Comparison of ENCODE assay signal across 18 cellular contexts in genomic region chrX:13502590-13502989, GRCh38.
A peak's percentile ranks its signal among the peaks of the same experiment; 100 is the strongest.
DNase-seq lines count a peak whose midpoint lies in the region; ATAC-seq, FAIRE-seq and TF ChIP-seq lines count a peak whose summit lies in the region.
"Had no signal": no experiment of that assay in that cellular context is flagged by ENCODE, and none has a peak within 500 bp of the region (broad histone marks: within the 10 kb centered on the region; RNA-seq: fewer than 3 reads in every experiment).

No MANE protein-coding gene starts in this region.

- 47% methylated on average over 2 of the region's 2 CpGs for WGBS in A549 (ENCODE audit: missing lambda C conversion rate)

- no peak for TF ChIP-seq CTCF in A549 (IDR thresholded peaks at IDR 0.05)
- TF ChIP-seq CTCF in astrocyte (IDR thresholded peaks at IDR 0.05; ENCODE audit: insufficient read depth, low read depth, low read length) = no peak

- H3K27ac ChIP-seq in A549 (no peak overlapping the region), astrocyte (ENCODE audit: low read depth, low read length) (no peak overlapping the region), substantia nigra (ENCODE audit: low read depth, low read length, poor library complexity, severe bottlenecking) (no peak overlapping the region)
- H3K27ac ChIP-seq: KMS-11, Peyer's patch had no signal

- intact Hi-C loops in activated CD4-positive, alpha-beta T cell treated with anti-CD3 and anti-CD28 coated beads, Interleukin-2, amount 10 ng/mL, durations not matched to agents 24 days and 14 days (cut with micrococcal nuclease) = no loop called here

- no peak overlapping the region for H3K9ac ChIP-seq in astrocyte (ENCODE audit: low read length)
- H3K9ac ChIP-seq: KMS-11 had no signal

- no peaks in the 10 kb centered on the region for H3K27me3 Mint-ChIP-seq in activated CD4-positive, alpha-beta T cell treated with anti-CD3 and anti-CD28 coated beads, Interleukin-2, amount 10 ng/mL, durations not matched to agents 24 days and 14 days
- H3K27me3 Mint-ChIP-seq in astrocyte (ENCODE audit: low read depth, unreplicated experiment) = no peaks in the 10 kb centered on the region

- peaks cover 2% of the 10 kb centered on the region for H3K4me1 Mint-ChIP-seq in activated CD4-positive, alpha-beta T cell treated with anti-CD3 and anti-CD28 coated beads, Interleukin-2, amount 10 ng/mL, durations not matched to agents 24 days and 14 days
- no peaks in the 10 kb centered on the region for H3K4me1 Mint-ChIP-seq in astrocyte (ENCODE audit: low read depth, unreplicated experiment)

- H3K36me3 Mint-ChIP-seq in activated CD4-positive, alpha-beta T cell treated with anti-CD3 and anti-CD28 coated beads, Interleukin-2, amount 10 ng/mL, durations not matched to agents 24 days and 14 days (ENCODE audit: low read depth) = no peaks in the 10 kb centered on the region
- H3K36me3 Mint-ChIP-seq in astrocyte (ENCODE audit: low read depth, unreplicated experiment) = no peaks in the 10 kb centered on the region

- TF ChIP-seq EP300 in A549 (IDR thresholded peaks at IDR 0.05) = no peak

- peak; percentile 54 for FAIRE-seq in A549 (lab: Jason Lieb, UNC)
- peak; percentile 88 for FAIRE-seq in GM12892 (lab: Jason Lieb, UNC)
- peak; percentile 5 for FAIRE-seq in astrocyte (lab: Jason Lieb, UNC)
- no peak for FAIRE-seq in urothelium cell line (lab: Jason Lieb, UNC)
- FAIRE-seq: H54 had no signal

- CTCF ChIA-PET in A549 (lab: Yijun Ruan, JAX) = no interaction called here

- no peaks in the 10 kb centered on the region for H3K36me3 ChIP-seq in astrocyte (ENCODE audit: insufficient read depth, low read length)
- H3K36me3 ChIP-seq: Peyer's patch had no signal

- no peak overlapping the region for H3K4me2 ChIP-seq in A549
- H3K4me2 ChIP-seq in astrocyte (ENCODE audit: low read length) = no peak overlapping the region
- H3K4me2 ChIP-seq: KMS-11 had no signal

- H3K4me3 ChIP-seq in A549 = no peak overlapping the region
- no peak overlapping the region for H3K4me3 ChIP-seq in astrocyte (ENCODE audit: insufficient read depth, low read depth, low read length)
- H3K4me3 ChIP-seq: Peyer's patch had no signal

- no peaks in the 10 kb centered on the region for H3K9me3 Mint-ChIP-seq in activated CD4-positive, alpha-beta T cell treated with anti-CD3 and anti-CD28 coated beads, Interleukin-2, amount 10 ng/mL, durations not matched to agents 24 days and 14 days
- H3K9me3 Mint-ChIP-seq in astrocyte (ENCODE audit: unreplicated experiment) = no peaks in the 10 kb centered on the region

- H4K20me1 ChIP-seq in astrocyte (ENCODE audit: insufficient read depth, low read length) = no peaks in the 10 kb centered on the region

- TF ChIP-seq RAD21 in A549 (conservative IDR thresholded peaks at IDR 0.05 in 1 of 2, IDR thresholded peaks at IDR 0.05 in 1 of 2) = no peak

- H3K9me3 ChIP-seq in A549 (no peaks in the 10 kb centered on the region), astrocyte (ENCODE audit: insufficient read depth, low read depth, low read length) (no peaks in the 10 kb centered on the region)
- H3K9me3 ChIP-seq: Caco-2, Peyer's patch had no signal

- DNase-seq in activated CD4-positive, alpha-beta T cell treated with anti-CD3 and anti-CD28 coated beads, Interleukin-2, amount 10 ng/mL, durations not matched to agents 24 days and 14 days = no peak
- DNase-seq in activated CD4-positive, alpha-beta T cell treated with anti-CD3 and anti-CD28 coated beads for 4 hours = no peak
- DNase-seq in A549 (ENCODE audit: low read depth in 1 of 2, low spot score in 1 of 2) (no peak), GM12892 (ENCODE audit: insufficient read length) (no peak), astrocyte (ENCODE audit: low read depth) (no peak), substantia nigra (lab: John Stamatoyannopoulos, UW) (no peak), RKO (ENCODE audit: low spot score) (no peak), urothelium cell line (ENCODE audit: low spot score) (no peak)
- DNase-seq: AML-193, Caco-2, DMS53, NCI-H1092 treated with DMSO at 0.1 percent for 48 hours, NCI-H1694, NCI-H446, Peyer's patch, SHP77 had no signal

- H3K4me1 ChIP-seq in A549 (no peaks in the 10 kb centered on the region), astrocyte (ENCODE audit: insufficient read depth, low read length) (no peaks in the 10 kb centered on the region)
- H3K4me1 ChIP-seq: Caco-2, Peyer's patch had no signal

- H2AFZ ChIP-seq in astrocyte (ENCODE audit: low read depth, low read length) = no peak overlapping the region

- no peaks in the 10 kb centered on the region for H3K27me3 ChIP-seq in astrocyte (ENCODE audit: insufficient read depth, low read length)
- H3K27me3 ChIP-seq: Peyer's patch had no signal

- no peak for TF ChIP-seq POLR2A in A549 (IDR thresholded peaks at IDR 0.05; ENCODE audit: low read length)
- no peak for TF ChIP-seq POLR2A in GM12892 (IDR thresholded peaks at IDR 0.05; ENCODE audit: low read depth, low read length)

- POLR2A ChIA-PET in A549 (lab: Yijun Ruan, JAX) = no interaction called here

- H3K79me2 ChIP-seq in astrocyte (ENCODE audit: insufficient read depth, low read length) = no peaks in the 10 kb centered on the region

- H3K27ac Mint-ChIP-seq in activated CD4-positive, alpha-beta T cell treated with anti-CD3 and anti-CD28 coated beads, Interleukin-2, amount 10 ng/mL, durations not matched to agents 24 days and 14 days = peak overlapping the region; percentile 7
- H3K27ac Mint-ChIP-seq in astrocyte (ENCODE audit: unreplicated experiment) = no peak overlapping the region

- no peak overlapping the region for H3K4me3 Mint-ChIP-seq in activated CD4-positive, alpha-beta T cell treated with anti-CD3 and anti-CD28 coated beads, Interleukin-2, amount 10 ng/mL, durations not matched to agents 24 days and 14 days
- H3K4me3 Mint-ChIP-seq in astrocyte (ENCODE audit: unreplicated experiment) = no peak overlapping the region

- ATAC-seq in A549 = no peak

TF ChIP-seq in A549, 52 proteins besides CTCF, POLR2A, EP300 and RAD21:
- TF ChIP-seq ATOH8 (CRISPR knock-in tag; IDR thresholded peaks at IDR 0.05; ENCODE audit: low read depth) (no peak), E2F6 (IDR thresholded peaks at IDR 0.05; ENCODE audit: borderline replicate concordance, low read depth) (no peak), CBX2 (IDR thresholded peaks at IDR 0.05; ENCODE audit: borderline replicate concordance, low read depth) (no peak), CHD2 (IDR thresholded peaks at IDR 0.05; ENCODE audit: low read length, partially characterized antibody) (no peak), RCOR1 (IDR thresholded peaks at IDR 0.05; ENCODE audit: low read depth, low read length) (no peak), MAX (IDR thresholded peaks at IDR 0.05) (no peak), RFX5 (IDR thresholded peaks at IDR 0.05) (no peak), TP53 (CRISPR knock-in tag; IDR thresholded peaks at IDR 0.05) (no peak), KDM5A (IDR thresholded peaks at IDR 0.05) (no peak), NR3C1 (IDR thresholded peaks at IDR 0.05) (no peak), HES2 (IDR thresholded peaks at IDR 0.05) (no peak)
TF ChIP-seq in A549: peak in this region for 0.
